ENCODE assay signal across 1 cellular context in genomic region chr2:39525636-39526412, GRCh38.
TF ChIP-seq lines count a peak whose summit lies in the region.

No MANE protein-coding gene starts in this region.

TF ChIP-seq in H1, 55 proteins besides CTCF, POLR2A, EP300 and RAD21:
- TF ChIP-seq RFX5 (IDR thresholded peaks at IDR 0.05; ENCODE audit: borderline replicate concordance, low read depth, low read length) (no peak), RBBP5 (IDR thresholded peaks at IDR 0.05; ENCODE audit: borderline replicate concordance, low read depth, low read length) (no peak), KDM1A (IDR thresholded peaks at IDR 0.05; ENCODE audit: borderline replicate concordance, low read length) (no peak), MAFK (IDR thresholded peaks at IDR 0.05; ENCODE audit: low read depth, low read length) (no peak), CTBP2 (IDR thresholded peaks at IDR 0.05; ENCODE audit: borderline replicate concordance, insufficient read depth, insufficient read length, low read length) (no peak), HDAC2 (IDR thresholded peaks at IDR 0.05; ENCODE audit: borderline replicate concordance in 1 of 2, low read depth in 2 of 2, low read length in 2 of 2) (no peak)
